Comparison of ENCODE assay signal across 19 cellular contexts in the genomic region with DNA sequence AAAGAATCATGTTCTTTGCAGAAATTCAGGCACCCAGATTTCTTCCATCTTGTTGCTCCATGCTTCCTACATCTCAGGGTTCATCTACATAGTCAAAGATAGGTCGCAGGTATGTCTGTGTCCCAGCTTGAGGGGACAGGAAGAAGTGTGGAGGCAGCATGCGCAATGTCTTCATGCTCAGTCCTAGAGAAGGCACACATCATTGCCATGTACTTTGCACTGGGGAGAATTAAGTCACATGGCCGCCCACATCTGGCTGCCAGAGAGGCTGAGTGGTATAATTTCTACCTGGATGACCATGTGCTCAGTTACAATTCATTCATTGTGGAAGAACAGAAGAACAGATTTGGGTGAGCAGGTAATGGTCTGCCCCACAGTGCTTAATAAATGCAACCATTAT. TPM values are rescaled to one million over a fixed set of nuclear protein-coding genes. Genes with fewer than 3 reads are reported as not detected.
DNase-seq lines count a peak whose midpoint lies in the region; ATAC-seq and TF ChIP-seq lines count a peak whose summit lies in the region.
"Had no signal": no experiment of that assay in that cellular context is flagged by ENCODE, and none has a peak within 500 bp of the region (broad histone marks: within the 10 kb centered on the region; RNA-seq: fewer than 3 reads in every experiment).

No MANE protein-coding gene starts in this region.

- H3K36me3 ChIP-seq in right lobe of liver (no peaks in the 10 kb centered on the region), tibial artery (no peaks in the 10 kb centered on the region)
- H3K36me3 ChIP-seq: MG63 had no signal

- TF ChIP-seq CTCF in right lobe of liver (IDR thresholded peaks at IDR 0.05): no peak
- TF ChIP-seq CTCF in tibial artery (IDR thresholded peaks at IDR 0.05): no peak

- H3K4me1 ChIP-seq in right lobe of liver (peaks cover 0 to 34% (median 8%) of the 10 kb centered on the region in 4 donors), tibial artery (peaks cover 0 to 77% (median 47%) of the 10 kb centered on the region in 4 donors)

- WGBS in right lobe of liver (ENCODE audit: insufficient coverage, low coverage, low lambda C conversion rate, missing lambda C conversion rate): 83% methylated on average over 1 of the region's 3 CpGs

- ATAC-seq in right lobe of liver (peak; percentile 56 to 77 (median 60)), GM21390 (IDR thresholded peaks at IDR 0.05; ENCODE audit: unreplicated experiment) (no peak), GM19351 (IDR thresholded peaks at IDR 0.05; ENCODE audit: unreplicated experiment) (no peak)
- ATAC-seq: stimulated activated naive CD8-positive, alpha-beta T cell treated with anti-CD3 and anti-CD28 coated beads, Interleukin-15, amount 100 ng/mL, for 72 hours had no signal

- no peaks in the 10 kb centered on the region for H3K9me3 ChIP-seq in right lobe of liver
- no peaks in the 10 kb centered on the region for H3K9me3 ChIP-seq in tibial artery
- H3K9me3 ChIP-seq: MG63 had no signal

- no peaks in the 10 kb centered on the region for H3K27me3 ChIP-seq in right lobe of liver
- H3K27me3 ChIP-seq in tibial artery: no peaks in the 10 kb centered on the region
- H3K27me3 ChIP-seq: MG63 had no signal

- H3K4me3 ChIP-seq in right lobe of liver (no peak overlapping the region), tibial artery (no peak overlapping the region)
- H3K4me3 ChIP-seq: lung, MG63, smooth muscle cell had no signal

- DNase-seq in DMS53 (lab: John Stamatoyannopoulos, UW) (peak; percentile 7), DMS53 treated with DMSO at 0.1 percent for 48 hours (lab: John Stamatoyannopoulos, UW; ENCODE audit: unreplicated experiment) (no peak), right lobe of liver (no peak), tibial artery (no peak), inferior parietal cortex (ENCODE audit: extremely low spot score) (no peak)
- DNase-seq: activated gamma-delta T cell; C1 segment of cervical spinal cord; DND-41; MG63; NCI-H2029; NCI-H510A treated with DMSO at 0.1 percent for 48 hours; OCI-M1; stimulated activated naive CD8-positive, alpha-beta T cell treated with anti-CD3 and anti-CD28 coated beads, Interleukin-15, amount 100 ng/mL, for 72 hours had no signal

- intact Hi-C loops in right lobe of liver (cut with DNase I): no loop called here
- intact Hi-C loops in tibial artery (cut with DNase I; ENCODE audit: low total_unique reads): no loop called here

- H3K27ac ChIP-seq in cingulate gyrus (ENCODE audit: low read depth, low read length): peak overlapping the region; percentile 71
- H3K27ac ChIP-seq in right lobe of liver: no peak overlapping the region
- H3K27ac ChIP-seq in tibial artery: peak overlapping the region; percentile 40 to 45
- H3K27ac ChIP-seq: 22Rv1 had no signal

- TF ChIP-seq POLR2A in right lobe of liver (IDR thresholded peaks at IDR 0.05): no peak

RNA-seq across cellular contexts. Expression of gene GAB1, which starts 54.1 kb away (rescaled TPM):
- total RNA-seq in right lobe of liver: 10 to 100 TPM in 2 of 6 experiments, 1 to 10 TPM in 4; 7.0 to 13.0 (median 9.7) TPM

Comparison
In these comparisons a context has a peak if more than half of its experiments do, and no peak if none do; other contexts are left out.
1. H3K27ac ChIP-seq: peak in cingulate gyrus (single experiment) and tibial artery (2 of 2); none in right lobe of liver (0 of 3).
2. ATAC-seq: peak in right lobe of liver (4 of 4); none in GM21390 (single experiment) and GM19351 (single experiment).